ENCODE assay signal across 8 cellular contexts in genomic region chr1:67749844-67750689, GRCh38.
DNase-seq lines count a peak whose midpoint lies in the region; ATAC-seq, FAIRE-seq and TF ChIP-seq lines count a peak whose summit lies in the region.

No MANE protein-coding gene starts in this region.

- H3K27ac Mint-ChIP-seq in activated CD8-positive, alpha-beta T cell treated with anti-CD3 and anti-CD28 coated beads for 36 hours = no peak overlapping the region
- H3K27ac Mint-ChIP-seq in activated CD8-positive, alpha-beta T cell treated with anti-CD3 and anti-CD28 coated beads, Interleukin-2, amount 10 ng/mL, durations not matched to agents 7 days and 5 days = no peak overlapping the region

- H3K4me3 Mint-ChIP-seq in activated CD8-positive, alpha-beta T cell treated with anti-CD3 and anti-CD28 coated beads for 36 hours = no peak overlapping the region
- no peak overlapping the region for H3K4me3 Mint-ChIP-seq in activated CD8-positive, alpha-beta T cell treated with anti-CD3 and anti-CD28 coated beads, Interleukin-2, amount 10 ng/mL, durations not matched to agents 7 days and 5 days

- no peak for TF ChIP-seq POLR2A in ovary (IDR thresholded peaks at IDR 0.05)

- intact Hi-C loops in activated CD8-positive, alpha-beta T cell treated with anti-CD3 and anti-CD28 coated beads for 36 hours (cut with micrococcal nuclease) = no loop called here
- intact Hi-C loops in ovary (cut with DNase I) = loop anchor here in 2 of 4 donors (5.0 to 10.0 kb wide), 2 partner anchors 63 to 185 kb away; partner anchors contain the start of gene GADD45A (in 2 of the 2)

- peak; percentile 45 for ATAC-seq in activated CD8-positive, alpha-beta T cell treated with anti-CD3 and anti-CD28 coated beads for 36 hours
- no peak for ATAC-seq in activated CD8-positive, alpha-beta T cell treated with anti-CD3 and anti-CD28 coated beads, Interleukin-2, amount 10 ng/mL, durations not matched to agents 7 days and 5 days

- no peaks in the 10 kb centered on the region for H3K36me3 Mint-ChIP-seq in activated CD8-positive, alpha-beta T cell treated with anti-CD3 and anti-CD28 coated beads for 36 hours (ENCODE audit: low read depth)
- H3K36me3 Mint-ChIP-seq in activated CD8-positive, alpha-beta T cell treated with anti-CD3 and anti-CD28 coated beads, Interleukin-2, amount 10 ng/mL, durations not matched to agents 7 days and 5 days (ENCODE audit: low read depth) = no peaks in the 10 kb centered on the region

- no peak for TF ChIP-seq CTCF in activated CD8-positive, alpha-beta T cell treated with anti-CD3 and anti-CD28 coated beads for 36 hours (IDR thresholded peaks at IDR 0.05)
- TF ChIP-seq CTCF in fibroblast of lung (conservative IDR thresholded peaks at IDR 0.05 in 1 of 2, IDR thresholded peaks at IDR 0.05 in 1 of 2; ENCODE audit: low read depth in 1 of 2, low read length in 2 of 2) = peak in 1 of 2 donors; percentile 4
- TF ChIP-seq CTCF in ovary (IDR thresholded peaks at IDR 0.05) = no peak
- TF ChIP-seq CTCF in D721Med (IDR thresholded peaks at IDR 0.05; ENCODE audit: insufficient read depth, missing control alignments) = no peak

- no peak overlapping the region for H2AFZ ChIP-seq in fibroblast of lung (ENCODE audit: low read length)

- no peaks in the 10 kb centered on the region for H3K9me3 Mint-ChIP-seq in activated CD8-positive, alpha-beta T cell treated with anti-CD3 and anti-CD28 coated beads for 36 hours
- no peaks in the 10 kb centered on the region for H3K9me3 Mint-ChIP-seq in activated CD8-positive, alpha-beta T cell treated with anti-CD3 and anti-CD28 coated beads, Interleukin-2, amount 10 ng/mL, durations not matched to agents 7 days and 5 days (ENCODE audit: insufficient read depth)

- in situ Hi-C loops in KBM-7 (cut with MboI; ENCODE audit: low pct_unique_long_range_greater_than_20kb, low sequenced_read_pairs) = loop anchor here (10.0 kb wide), 1 partner anchor 215 kb away; no protein-coding TSS in a partner anchor

- WGBS in ovary, 3 donors = 29 to 31% (median 30%) methylated on average over 8 of the region's 8 CpGs

- H3K36me3 ChIP-seq in fibroblast of lung (ENCODE audit: control insufficient read depth, insufficient read depth, low read length) = no peaks in the 10 kb centered on the region
- no peaks in the 10 kb centered on the region for H3K36me3 ChIP-seq in ovary

- H3K4me1 ChIP-seq in fibroblast of lung (ENCODE audit: control insufficient read depth, extremely low read depth, insufficient read depth, low read length) = peaks cover 31% of the 10 kb centered on the region
- peaks cover 19% of the 10 kb centered on the region for H3K4me1 ChIP-seq in ovary (ENCODE audit: insufficient read depth)

- H3K4me1 Mint-ChIP-seq in activated CD8-positive, alpha-beta T cell treated with anti-CD3 and anti-CD28 coated beads for 36 hours (ENCODE audit: low read depth) = peaks cover 28% of the 10 kb centered on the region
- peaks cover 34% of the 10 kb centered on the region for H3K4me1 Mint-ChIP-seq in activated CD8-positive, alpha-beta T cell treated with anti-CD3 and anti-CD28 coated beads, Interleukin-2, amount 10 ng/mL, durations not matched to agents 7 days and 5 days (ENCODE audit: low read depth)

- H3K9ac ChIP-seq in fibroblast of lung (ENCODE audit: insufficient read depth, low read length) = no peak overlapping the region

- POLR2A ChIA-PET in activated CD8-positive, alpha-beta T cell treated with anti-CD3 and anti-CD28 coated beads for 36 hours (lab: Charles Lee) = no interaction called here
- POLR2A ChIA-PET in activated CD8-positive, alpha-beta T cell treated with anti-CD3 and anti-CD28 coated beads, Interleukin-2, amount 10 ng/mL, durations not matched to agents 7 days and 5 days (lab: Charles Lee) = no interaction called here

- CTCF ChIA-PET in activated CD8-positive, alpha-beta T cell treated with anti-CD3 and anti-CD28 coated beads for 36 hours (lab: Charles Lee) = interaction anchor here (3.0 kb wide), 1 partner anchor 11 kb away, joined by 24 read pairs; no protein-coding TSS in a partner anchor
- CTCF ChIA-PET in activated CD8-positive, alpha-beta T cell treated with anti-CD3 and anti-CD28 coated beads, Interleukin-2, amount 10 ng/mL, durations not matched to agents 7 days and 5 days (lab: Charles Lee) = interaction anchor here (1.2 to 2.5 kb wide), 2 partner anchors 13 to 189 kb away, joined by 3 to 8 read pairs; no protein-coding TSS in a partner anchor

- H3K9me3 ChIP-seq in fibroblast of lung (ENCODE audit: control insufficient read depth, insufficient read depth, low read depth, low read length) (no peaks in the 10 kb centered on the region), ovary (no peaks in the 10 kb centered on the region)

- TF ChIP-seq EP300 in ovary (IDR thresholded peaks at IDR 0.05) = peak; percentile 60

- DNase-seq in activated CD8-positive, alpha-beta T cell treated with anti-CD3 and anti-CD28 coated beads for 36 hours = no peak
- DNase-seq in activated CD8-positive, alpha-beta T cell treated with anti-CD3 and anti-CD28 coated beads, Interleukin-2, amount 10 ng/mL, durations not matched to agents 7 days and 5 days = no peak
- DNase-seq in OCI-M1 (lab: John Stamatoyannopoulos, UW) (peak; percentile 67), fibroblast of lung (ENCODE audit: low read depth in 2 of 2) (peak; percentile 89 to 93), ovary (peak in 2 of 5 donors; percentile 24 to 36), NOMO-1 treated with dmso at 0.1 percent for 144 hours (lab: John Stamatoyannopoulos, UW; ENCODE audit: unreplicated experiment) (no peak), D721Med (ENCODE audit: insufficient read length, low spot score) (no peak), KBM-7 (no peak)

- no peaks in the 10 kb centered on the region for H3K27me3 ChIP-seq in fibroblast of lung (ENCODE audit: control insufficient read depth, insufficient read depth, low read length)
- no peaks in the 10 kb centered on the region for H3K27me3 ChIP-seq in ovary

- peaks cover 26% of the 10 kb centered on the region for H3K79me2 ChIP-seq in fibroblast of lung (ENCODE audit: control insufficient read depth, insufficient read depth, low read length)

- H3K4me3 ChIP-seq in fibroblast of lung (replicated peaks in 1 of 4; ENCODE audit: control extremely low read depth in 1 of 4, insufficient read depth in 1 of 4, low read depth in 3 of 4, low read length in 4 of 4) = no peak overlapping the region
- no peak overlapping the region for H3K4me3 ChIP-seq in ovary

- no peak for FAIRE-seq in D721Med (lab: Jason Lieb, UNC)

- H3K27ac ChIP-seq in fibroblast of lung (ENCODE audit: insufficient read depth, low read length) (peak overlapping the region; percentile 74), ovary (peak overlapping the region; percentile 27 to 54)

- no peaks in the 10 kb centered on the region for H4K20me1 ChIP-seq in fibroblast of lung (ENCODE audit: control insufficient read depth, extremely low read depth, insufficient read depth, low read length)

- H3K4me2 ChIP-seq in fibroblast of lung (ENCODE audit: extremely low read depth, insufficient read depth, low read length) = peak overlapping the region; percentile 34

- peaks cover 10% of the 10 kb centered on the region for H3K27me3 Mint-ChIP-seq in activated CD8-positive, alpha-beta T cell treated with anti-CD3 and anti-CD28 coated beads for 36 hours
- peaks cover 11% of the 10 kb centered on the region for H3K27me3 Mint-ChIP-seq in activated CD8-positive, alpha-beta T cell treated with anti-CD3 and anti-CD28 coated beads, Interleukin-2, amount 10 ng/mL, durations not matched to agents 7 days and 5 days (ENCODE audit: low read depth)

Comparison
In these comparisons a context has a peak if more than half of its experiments do, and no peak if none do; other contexts are left out.
1. DNase-seq: peak in OCI-M1 (single experiment) and fibroblast of lung (2 of 2); none in activated CD8-positive, alpha-beta T cell treated with anti-CD3 and anti-CD28 coated beads for 36 hours (single experiment), activated CD8-positive, alpha-beta T cell treated with anti-CD3 and anti-CD28 coated beads, Interleukin-2, amount 10 ng/mL, durations not matched to agents 7 days and 5 days (single experiment), NOMO-1 treated with dmso at 0.1 percent for 144 hours (single experiment), D721Med (single experiment) and KBM-7 (single experiment).